24 cellular contexts compared by ENCODE assay signal in genomic region chr10:129440247-129440646, GRCh38.
"Had no signal": no experiment of that assay in that cellular context is flagged by ENCODE, and none has a peak within 500 bp of the region (broad histone marks: within the 10 kb centered on the region; RNA-seq: fewer than 3 reads in every experiment).

No MANE protein-coding gene starts in this region.

- H3K27ac ChIP-seq: esophagus squamous epithelium, gastrocnemius medialis, thyroid gland, upper lobe of right lung had no signal

- H3K4me1 Mint-ChIP-seq: activated CD4-positive, alpha-beta T cell treated with anti-CD3 and anti-CD28 coated beads, Interleukin-2, amount 10 ng/mL, durations not matched to agents 24 days and 14 days; activated CD8-positive, alpha-beta memory T cell treated with anti-CD3 and anti-CD28 coated beads, Interleukin-2, amount 10 ng/mL, durations not matched to agents 7 days and 5 days; activated naive CD4-positive, alpha-beta T cell treated with anti-CD3 and anti-CD28 coated beads, Interleukin-2, amount 10 ng/mL, durations not matched to agents 7 days and 5 days; mesothelial cell of epicardium had no signal

- H3K9me3 Mint-ChIP-seq: activated CD4-positive, alpha-beta T cell treated with anti-CD3 and anti-CD28 coated beads, Interleukin-2, amount 10 ng/mL, durations not matched to agents 24 days and 14 days; activated CD8-positive, alpha-beta T cell treated with anti-CD3 and anti-CD28 coated beads for 36 hours; activated naive CD4-positive, alpha-beta T cell treated with anti-CD3 and anti-CD28 coated beads, Interleukin-2, amount 10 ng/mL, durations not matched to agents 7 days and 5 days; natural killer cell treated with Interleukin-12 subunit alpha and Interleukin-12 subunit beta and Interleukin-15 and Interleukin-18, amount 100 ng/mL, for 72 hours; stimulated activated naive CD8-positive, alpha-beta T cell treated with anti-CD3 and anti-CD28 coated beads, Interleukin-15, Interleukin-2, amounts not matched to agents 100 ng/mL and 50 ng/mL, for 24 hours had no signal

- H3K4me1 ChIP-seq: esophagus squamous epithelium, gastrocnemius medialis, thyroid gland, upper lobe of right lung had no signal

- H3K36me3 Mint-ChIP-seq: activated CD8-positive, alpha-beta memory T cell treated with anti-CD3 and anti-CD28 coated beads, Interleukin-2, amount 10 ng/mL, durations not matched to agents 7 days and 5 days; activated naive CD4-positive, alpha-beta T cell treated with anti-CD3 and anti-CD28 coated beads, Interleukin-2, amount 10 ng/mL, durations not matched to agents 7 days and 5 days; mesothelial cell of epicardium; natural killer cell treated with Interleukin-12 subunit alpha and Interleukin-12 subunit beta and Interleukin-15 and Interleukin-18, amount 100 ng/mL, for 72 hours had no signal

- H3K27ac Mint-ChIP-seq: activated CD4-positive, alpha-beta T cell treated with anti-CD3 and anti-CD28 coated beads, Interleukin-2, amount 10 ng/mL, durations not matched to agents 24 days and 14 days; activated CD8-positive, alpha-beta memory T cell treated with anti-CD3 and anti-CD28 coated beads, Interleukin-2, amount 10 ng/mL, durations not matched to agents 7 days and 5 days; activated CD8-positive, alpha-beta T cell treated with anti-CD3 and anti-CD28 coated beads for 36 hours; activated naive CD4-positive, alpha-beta T cell treated with anti-CD3 and anti-CD28 coated beads, Interleukin-2, amount 10 ng/mL, durations not matched to agents 7 days and 5 days; endodermal cell; mesothelial cell of epicardium; natural killer cell treated with Interleukin-12 subunit alpha and Interleukin-12 subunit beta and Interleukin-15 and Interleukin-18, amount 100 ng/mL, for 72 hours; progenitor cell of endocrine pancreas; stimulated activated naive CD8-positive, alpha-beta T cell treated with anti-CD3 and anti-CD28 coated beads, Interleukin-15, Interleukin-2, amounts not matched to agents 100 ng/mL and 50 ng/mL, for 24 hours had no signal

- H3K9me3 ChIP-seq: esophagus squamous epithelium, gastrocnemius medialis, thyroid gland, upper lobe of right lung had no signal

- H3K27me3 ChIP-seq: esophagus squamous epithelium, gastrocnemius medialis, thyroid gland, upper lobe of right lung had no signal

- DNase-seq: activated CD4-positive, alpha-beta T cell treated with anti-CD3 and anti-CD28 coated beads, Interleukin-2, amount 10 ng/mL, durations not matched to agents 24 days and 14 days; activated CD8-positive, alpha-beta memory T cell treated with anti-CD3 and anti-CD28 coated beads, Interleukin-2, amount 10 ng/mL, durations not matched to agents 7 days and 5 days; activated CD8-positive, alpha-beta T cell treated with anti-CD3 and anti-CD28 coated beads for 36 hours; activated effector memory CD4-positive, alpha-beta T cell treated with anti-CD3 and anti-CD28 coated beads, Interleukin-2, amount 50 U/mL, for 16 hours; activated naive CD4-positive, alpha-beta T cell treated with anti-CD3 and anti-CD28 coated beads, Interleukin-2, amount 10 ng/mL, durations not matched to agents 7 days and 5 days; activated T-cell treated with anti-CD3 and anti-CD28 coated beads for 4 hours; amygdala; cerebellar nuclear complex; cortex of kidney; endodermal cell; esophagus squamous epithelium; gastrocnemius medialis; left ventricle myocardium superior; mammary epithelial cell; retina; stimulated activated CD4-positive, alpha-beta T cell treated with anti-CD3 and anti-CD28 coated beads, Interleukin-12 subunit alpha, Interleukin-12 subunit beta, amount 100 ng/mL, for 4 hours; stimulated activated CD4-positive, alpha-beta T cell treated with anti-CD3 and anti-CD28 coated beads, Interleukin-4, amount 100 ng/mL, for 4 hours; substantia nigra; thyroid gland; upper lobe of right lung had no signal

- H3K36me3 ChIP-seq: esophagus squamous epithelium, gastrocnemius medialis, thyroid gland, upper lobe of right lung had no signal

- H3K4me3 ChIP-seq: esophagus squamous epithelium, gastrocnemius medialis, thyroid gland, upper lobe of right lung had no signal

- H3K4me3 Mint-ChIP-seq: activated CD4-positive, alpha-beta T cell treated with anti-CD3 and anti-CD28 coated beads, Interleukin-2, amount 10 ng/mL, durations not matched to agents 24 days and 14 days; activated CD8-positive, alpha-beta memory T cell treated with anti-CD3 and anti-CD28 coated beads, Interleukin-2, amount 10 ng/mL, durations not matched to agents 7 days and 5 days; activated CD8-positive, alpha-beta T cell treated with anti-CD3 and anti-CD28 coated beads for 36 hours; activated naive CD4-positive, alpha-beta T cell treated with anti-CD3 and anti-CD28 coated beads, Interleukin-2, amount 10 ng/mL, durations not matched to agents 7 days and 5 days; endodermal cell; mesothelial cell of epicardium; natural killer cell treated with Interleukin-12 subunit alpha and Interleukin-12 subunit beta and Interleukin-15 and Interleukin-18, amount 100 ng/mL, for 72 hours; stimulated activated naive CD8-positive, alpha-beta T cell treated with anti-CD3 and anti-CD28 coated beads, Interleukin-15, Interleukin-2, amounts not matched to agents 100 ng/mL and 50 ng/mL, for 24 hours had no signal
